ENCODE assay signal across 9 cellular contexts in the genomic region with DNA sequence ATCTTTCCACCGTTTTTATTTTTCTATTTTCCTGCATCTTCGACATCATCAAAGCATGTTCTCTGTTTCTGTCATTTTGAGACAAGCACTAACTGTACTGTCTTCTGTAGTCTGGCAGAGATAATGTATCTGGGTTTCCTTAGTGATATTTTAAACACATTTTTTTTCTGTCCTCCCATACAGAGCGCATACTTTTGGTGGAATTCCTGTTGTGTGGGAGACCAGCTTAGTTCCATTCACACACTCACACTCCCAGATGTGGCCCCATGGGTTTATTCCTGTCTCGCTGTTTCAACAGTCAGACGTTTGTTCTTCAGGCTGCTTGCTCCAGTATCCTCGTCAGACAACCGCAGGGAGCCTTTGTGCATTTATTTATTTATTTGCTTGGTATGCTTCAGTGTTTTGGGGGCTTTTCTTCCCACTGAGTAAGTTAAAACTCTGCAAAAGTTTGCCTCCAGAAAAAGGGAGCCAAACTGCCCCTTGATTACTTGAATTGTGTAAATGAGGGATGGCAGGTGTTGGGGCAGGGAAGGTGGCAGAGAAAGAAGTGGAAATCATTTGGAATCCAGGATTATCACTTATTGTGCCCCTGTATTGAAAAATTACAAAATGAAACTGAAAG.
DNase-seq lines count a peak whose midpoint lies in the region; ATAC-seq, FAIRE-seq and TF ChIP-seq lines count a peak whose summit lies in the region.
"Had no signal": no experiment of that assay in that cellular context is flagged by ENCODE, and none has a peak within 500 bp of the region (broad histone marks: within the 10 kb centered on the region; RNA-seq: fewer than 3 reads in every experiment).

No MANE protein-coding gene starts in this region.

- H3K27ac ChIP-seq in astrocyte (ENCODE audit: low read depth, low read length) (peak overlapping the region; percentile 100), right atrium auricular region (peak overlapping the region; percentile 85 to 94)

- peaks cover 13% of the 10 kb centered on the region for H3K9me3 Mint-ChIP-seq in astrocyte (ENCODE audit: unreplicated experiment)

- peak overlapping the region; percentile 98 for H3K9ac ChIP-seq in astrocyte (ENCODE audit: low read length)

- no peaks in the 10 kb centered on the region for H3K79me2 ChIP-seq in astrocyte (ENCODE audit: insufficient read depth, low read length)

- H3K27ac Mint-ChIP-seq in astrocyte (ENCODE audit: unreplicated experiment), result peak overlapping the region; percentile 100

- no peaks in the 10 kb centered on the region for H4K20me1 ChIP-seq in astrocyte (ENCODE audit: insufficient read depth, low read length)

- H3K4me2 ChIP-seq in astrocyte (ENCODE audit: low read length), result peak overlapping the region; percentile 86

- FAIRE-seq in astrocyte (lab: Jason Lieb, UNC), result peak; percentile 93
- FAIRE-seq: GM12891 had no signal

- peaks cover 5% of the 10 kb centered on the region for H3K36me3 Mint-ChIP-seq in astrocyte (ENCODE audit: low read depth, unreplicated experiment)

- no peak for TF ChIP-seq CTCF in astrocyte (IDR thresholded peaks at IDR 0.05; ENCODE audit: insufficient read depth, low read depth, low read length)
- TF ChIP-seq CTCF in right atrium auricular region (IDR thresholded peaks at IDR 0.05), result no peak
- TF ChIP-seq CTCF in retinal pigment epithelial cell (conservative IDR thresholded peaks at IDR 0.05; ENCODE audit: low read depth, low read length), result no peak

- peaks cover 62% of the 10 kb centered on the region for H3K4me1 Mint-ChIP-seq in astrocyte (ENCODE audit: low read depth, unreplicated experiment)

- no peak overlapping the region for H2AFZ ChIP-seq in astrocyte (ENCODE audit: low read depth, low read length)

- DNase-seq in ELR (ENCODE audit: low read depth) (peak; percentile 92), astrocyte (ENCODE audit: low read depth) (peak; percentile 100), right atrium auricular region (ENCODE audit: low spot score) (no peak), retinal pigment epithelial cell (ENCODE audit: low read depth) (peak; percentile 98), OCI-M2 (lab: John Stamatoyannopoulos, UW; ENCODE audit: unreplicated experiment) (no peak)
- no peak for DNase-seq in activated CD4-positive, alpha-beta T cell treated with anti-CD3 and anti-CD28 coated beads, Interleukin-2, amount 50 U/mL, for 4 hours

- peak overlapping the region; percentile 52 for H3K4me3 ChIP-seq in astrocyte (ENCODE audit: insufficient read depth, low read depth, low read length)
- peak overlapping the region; percentile 41 to 45 for H3K4me3 ChIP-seq in right atrium auricular region
- H3K4me3 ChIP-seq in retinal pigment epithelial cell (ENCODE audit: low read length), result peak overlapping the region; percentile 32

- no peaks in the 10 kb centered on the region for H3K9me3 ChIP-seq in astrocyte (ENCODE audit: insufficient read depth, low read depth, low read length)
- H3K9me3 ChIP-seq in right atrium auricular region, result no peaks in the 10 kb centered on the region

- H3K27me3 Mint-ChIP-seq in astrocyte (ENCODE audit: low read depth, unreplicated experiment), result no peaks in the 10 kb centered on the region

- H3K36me3 ChIP-seq in astrocyte (ENCODE audit: insufficient read depth, low read length) (no peaks in the 10 kb centered on the region), right atrium auricular region (no peaks in the 10 kb centered on the region)

- H3K4me1 ChIP-seq in astrocyte (ENCODE audit: insufficient read depth, low read length) (peaks cover 46% of the 10 kb centered on the region), right atrium auricular region (peaks cover 0 to 45% of the 10 kb centered on the region in 2 donors)

- no peaks in the 10 kb centered on the region for H3K27me3 ChIP-seq in astrocyte (ENCODE audit: insufficient read depth, low read length)
- no peaks in the 10 kb centered on the region for H3K27me3 ChIP-seq in right atrium auricular region

- no peak for ATAC-seq in HG03469 (IDR thresholded peaks at IDR 0.05; ENCODE audit: unreplicated experiment)
- ATAC-seq in GM21447 (IDR thresholded peaks at IDR 0.05; ENCODE audit: unreplicated experiment), result no peak

- H3K4me3 Mint-ChIP-seq in astrocyte (ENCODE audit: unreplicated experiment), result peak overlapping the region; percentile 79

Comparison
In these comparisons a context has a peak if more than half of its experiments do, and no peak if none do; other contexts are left out.
1. DNase-seq: peak in ELR (single experiment), astrocyte (single experiment) and retinal pigment epithelial cell (single experiment); none in right atrium auricular region (single experiment), OCI-M2 (single experiment) and activated CD4-positive, alpha-beta T cell treated with anti-CD3 and anti-CD28 coated beads, Interleukin-2, amount 50 U/mL, for 4 hours (0 of 2).
2. Peak in every context shown above with its lines, with median percentiles within 50 percentile points of each other: H3K4me3 ChIP-seq.